ENCODE assay signal across 8 cellular contexts in genomic region chr2:135709992-135710391, GRCh38. TPM values are rescaled to one million over a fixed set of nuclear protein-coding genes. Genes with fewer than 3 reads are reported as not detected.
DNase-seq lines count a peak whose midpoint lies in the region; ATAC-seq and TF ChIP-seq lines count a peak whose summit lies in the region.

No MANE protein-coding gene starts in this region.

- H3K9me3 Mint-ChIP-seq in MCF 10A (ENCODE audit: unreplicated experiment): no peaks in the 10 kb centered on the region

- intact Hi-C loops in MCF 10A (cut with micrococcal nuclease): loop anchor here (1.0 to 2.0 kb wide), 3 partner anchors 179 to 706 kb away; partner anchors contain the start of genes R3HDM1 and ZRANB3

- no peak overlapping the region for H3K27ac ChIP-seq in VCaP

- peaks cover 19% of the 10 kb centered on the region for H3K36me3 Mint-ChIP-seq in MCF 10A (ENCODE audit: insufficient read depth, unreplicated experiment)

- POLR2A ChIA-PET in MCF 10A (lab: Yijun Ruan, JAX): interaction anchor here (0.6 to 0.7 kb wide), 2 partner anchors 706 to 721 kb away, joined by 3 read pairs; no protein-coding TSS in a partner anchor

- no TSS peak for BruUV-seq in MCF 10A (replicated peaks; lab: Mats Ljungman, UMichigan)

- TF ChIP-seq CTCF in VCaP (conservative IDR thresholded peaks at IDR 0.05): peak; percentile 94
- TF ChIP-seq CTCF in MCF 10A (IDR thresholded peaks at IDR 0.05; ENCODE audit: unreplicated experiment): peak; percentile 86

- H3K27me3 Mint-ChIP-seq in MCF 10A (ENCODE audit: insufficient read depth, unreplicated experiment): no peaks in the 10 kb centered on the region

- peak; percentile 68 for ATAC-seq in GM18511 (IDR thresholded peaks at IDR 0.05; ENCODE audit: unreplicated experiment)
- ATAC-seq in GM21381 (IDR thresholded peaks at IDR 0.05; ENCODE audit: unreplicated experiment): no peak

- no peak overlapping the region for H3K4me3 Mint-ChIP-seq in MCF 10A (ENCODE audit: unreplicated experiment)

- CTCF ChIA-PET in MCF 10A (lab: Yijun Ruan, JAX): interaction anchor here (0.5 to 6.5 kb wide), 37 partner anchors 10 to 1231 kb away, joined by 3 to 106 read pairs (median 4); no protein-coding TSS in a partner anchor

- DNase-seq in AG08395 (ENCODE audit: low spot score) (peak; percentile 71), LoVo (ENCODE audit: low spot score) (peak; percentile 23), MCF 10A (ENCODE audit: unreplicated experiment) (peak; percentile 62), iris pigment epithelial cell (ENCODE audit: low read depth) (peak; percentile 27)
- peak; percentile 65 for DNase-seq in stimulated activated CD4-positive, alpha-beta T cell treated with anti-CD3 and anti-CD28 coated beads, Interleukin-1b, Interleukin-23, amount 100 ng/mL, for 4 hours (ENCODE audit: low read depth in 2 of 2)

- H3K27ac Mint-ChIP-seq in MCF 10A (ENCODE audit: low read depth, unreplicated experiment): peak overlapping the region; percentile 3

- no peaks in the 10 kb centered on the region for H3K4me1 Mint-ChIP-seq in MCF 10A (ENCODE audit: insufficient read depth, unreplicated experiment)

RNA-seq across cellular contexts. Expression of gene UBXN4, which starts 31.7 kb away (rescaled TPM):
- 79.0 and 101 TPM in 2 replicates for total RNA-seq in MCF 10A (2022)
